Comparison of ENCODE assay signal across 24 cellular contexts in genomic region chr13:63381078-63381859, GRCh38.
DNase-seq lines count a peak whose midpoint lies in the region; ATAC-seq, FAIRE-seq and TF ChIP-seq lines count a peak whose summit lies in the region.
"Had no signal": no experiment of that assay in that cellular context is flagged by ENCODE, and none has a peak within 500 bp of the region (broad histone marks: within the 10 kb centered on the region; RNA-seq: fewer than 3 reads in every experiment).

No MANE protein-coding gene starts in this region.

- H4K20me1 ChIP-seq in astrocyte (ENCODE audit: insufficient read depth, low read length): no peaks in the 10 kb centered on the region

- no peak for FAIRE-seq in astrocyte (lab: Jason Lieb, UNC)

- H3K27me3 ChIP-seq in astrocyte (ENCODE audit: insufficient read depth, low read length) (no peaks in the 10 kb centered on the region), heart left ventricle (no peaks in the 10 kb centered on the region)
- H3K27me3 ChIP-seq: adrenal gland, SJCRH30 had no signal

- no peak overlapping the region for H3K27ac ChIP-seq in astrocyte (ENCODE audit: low read depth, low read length)
- no peak overlapping the region for H3K27ac ChIP-seq in heart left ventricle
- H3K27ac ChIP-seq: adrenal gland, PC-9, prostate gland, SJCRH30 had no signal

- no peak overlapping the region for H2AFZ ChIP-seq in astrocyte (ENCODE audit: low read depth, low read length)
- H2AFZ ChIP-seq: PC-9 had no signal

- no peak overlapping the region for H3K4me3 ChIP-seq in astrocyte (ENCODE audit: insufficient read depth, low read depth, low read length)
- H3K4me3 ChIP-seq in heart left ventricle: no peak overlapping the region
- H3K4me3 ChIP-seq: adrenal gland, PC-9, prostate gland, SJCRH30 had no signal

- H3K9ac ChIP-seq in astrocyte (ENCODE audit: low read length): no peak overlapping the region

- no peak overlapping the region for H3K4me2 ChIP-seq in astrocyte (ENCODE audit: low read length)
- H3K4me2 ChIP-seq: PC-9 had no signal

- intact Hi-C loops in heart left ventricle (cut with DNase I): no loop called here

- DNase-seq in HS-27A (ENCODE audit: low read depth) (peak; percentile 36), NOMO-1 treated with dmso at 0.1 percent for 144 hours (lab: John Stamatoyannopoulos, UW; ENCODE audit: unreplicated experiment) (peak; percentile 48), astrocyte (ENCODE audit: low read depth) (peak; percentile 39), glomerular visceral epithelial cell (ENCODE audit: extremely low spot score) (peak; percentile 11), heart left ventricle (no peak), T-helper 2 cell (no peak), hepatic stellate cell (ENCODE audit: low spot score) (no peak)
- DNase-seq: activated CD4-positive, alpha-beta T cell treated with anti-CD3 and anti-CD28 coated beads for 36 hours; activated naive CD4-positive, alpha-beta T cell; activated T-cell treated with anti-CD3 and anti-CD28 coated beads, Interleukin-2, amount 50 U/mL, for 1 hour; adrenal gland; dermis blood vessel endothelial cell; GF-D8; Karpas-422; naive B cell; NCI-H1092; NCI-H187 treated with DMSO at 0.1 percent for 48 hours; NCI-H774; PC-9; SJCRH30; stimulated activated CD8-positive, alpha-beta memory T cell treated with anti-CD3 and anti-CD28 coated beads, Interleukin-4, amount 100 ng/mL, for 48 hours had no signal

- no peak for ATAC-seq in heart left ventricle
- ATAC-seq: activated CD4-positive, alpha-beta T cell treated with anti-CD3 and anti-CD28 coated beads for 36 hours; left lobe of liver had no signal

- TF ChIP-seq CTCF in astrocyte (IDR thresholded peaks at IDR 0.05; ENCODE audit: insufficient read depth, low read depth, low read length) (no peak), heart left ventricle (IDR thresholded peaks at IDR 0.05) (no peak)

- no peaks in the 10 kb centered on the region for H3K9me3 ChIP-seq in astrocyte (ENCODE audit: insufficient read depth, low read depth, low read length)
- peaks cover 0 to 15% (median 2%) of the 10 kb centered on the region in 12 donors for H3K9me3 ChIP-seq in heart left ventricle
- H3K9me3 ChIP-seq: prostate gland, SJCRH30 had no signal

- H3K4me1 Mint-ChIP-seq in astrocyte (ENCODE audit: low read depth, unreplicated experiment): peaks cover 4% of the 10 kb centered on the region
- H3K4me1 Mint-ChIP-seq: activated CD4-positive, alpha-beta T cell treated with anti-CD3 and anti-CD28 coated beads for 36 hours; naive B cell had no signal

- H3K4me1 ChIP-seq in astrocyte (ENCODE audit: insufficient read depth, low read length): no peaks in the 10 kb centered on the region
- no peaks in the 10 kb centered on the region for H3K4me1 ChIP-seq in heart left ventricle
- H3K4me1 ChIP-seq: adrenal gland, prostate gland had no signal

- WGBS in heart left ventricle, 4 donors: 68 to 83% (median 77%) methylated on average over 2 of the region's 2 CpGs

- no peaks in the 10 kb centered on the region for H3K9me3 Mint-ChIP-seq in astrocyte (ENCODE audit: unreplicated experiment)

- H3K36me3 ChIP-seq in astrocyte (ENCODE audit: insufficient read depth, low read length) (no peaks in the 10 kb centered on the region), heart left ventricle (no peaks in the 10 kb centered on the region)
- H3K36me3 ChIP-seq: adrenal gland, prostate gland, SJCRH30 had no signal

- no peaks in the 10 kb centered on the region for H3K79me2 ChIP-seq in astrocyte (ENCODE audit: insufficient read depth, low read length)

- H3K36me3 Mint-ChIP-seq in astrocyte (ENCODE audit: low read depth, unreplicated experiment): no peaks in the 10 kb centered on the region

- H3K4me3 Mint-ChIP-seq in astrocyte (ENCODE audit: unreplicated experiment): no peak overlapping the region
- H3K4me3 Mint-ChIP-seq: activated CD4-positive, alpha-beta T cell treated with anti-CD3 and anti-CD28 coated beads for 36 hours; naive B cell; T-helper 1 cell treated with Interleukin-12 subunit alpha and Interleukin-12 subunit beta and Interleukin-4 antibody, amounts not matched to agents 30 μg/mL and 1 μg/mL, for 36 hours had no signal

- no peak for TF ChIP-seq POLR2A in heart left ventricle (IDR thresholded peaks at IDR 0.05)

- H3K27ac Mint-ChIP-seq in astrocyte (ENCODE audit: unreplicated experiment): no peak overlapping the region
- H3K27ac Mint-ChIP-seq: activated CD4-positive, alpha-beta T cell treated with anti-CD3 and anti-CD28 coated beads for 36 hours; T-helper 1 cell treated with Interleukin-12 subunit alpha and Interleukin-12 subunit beta and Interleukin-4 antibody, amounts not matched to agents 30 μg/mL and 1 μg/mL, for 36 hours had no signal

- no peaks in the 10 kb centered on the region for H3K27me3 Mint-ChIP-seq in astrocyte (ENCODE audit: low read depth, unreplicated experiment)
- H3K27me3 Mint-ChIP-seq: activated CD4-positive, alpha-beta T cell treated with anti-CD3 and anti-CD28 coated beads for 36 hours; naive B cell had no signal

Comparison
In these comparisons a context has a peak if more than half of its experiments do, and no peak if none do; other contexts are left out.
1. DNase-seq: peak in HS-27A (single experiment), NOMO-1 treated with dmso at 0.1 percent for 144 hours (single experiment), astrocyte (single experiment) and glomerular visceral epithelial cell (single experiment); none in heart left ventricle (0 of 5), T-helper 2 cell (0 of 5) and hepatic stellate cell (single experiment).